In genomic region chr4:36243355-36244256, GRCh38 we compare ENCODE assay signal across 8 cellular contexts. TPM values are rescaled to one million over a fixed set of nuclear protein-coding genes. Genes with fewer than 3 reads are reported as not detected.
A peak's percentile ranks its signal among the peaks of the same experiment; 100 is the strongest.
DNase-seq lines count a peak whose midpoint lies in the region; ATAC-seq, FAIRE-seq and TF ChIP-seq lines count a peak whose summit lies in the region.

No MANE protein-coding gene starts in this region.

- no peaks in the 10 kb centered on the region for H4K20me1 ChIP-seq in astrocyte (ENCODE audit: insufficient read depth, low read length)

- no peaks in the 10 kb centered on the region for H3K36me3 ChIP-seq in astrocyte (ENCODE audit: insufficient read depth, low read length)
- no peaks in the 10 kb centered on the region for H3K36me3 ChIP-seq in iPS-18a (ENCODE audit: control insufficient read depth, low read depth, low read length)
- no peaks in the 10 kb centered on the region for H3K36me3 ChIP-seq in skeletal muscle tissue (ENCODE audit: control insufficient read depth in 3 of 3, insufficient read depth in 3 of 3, low read length in 3 of 3)

- peak overlapping the region; percentile 90 for H3K4me3 Mint-ChIP-seq in astrocyte (ENCODE audit: unreplicated experiment)

- H3K4me3 ChIP-seq in astrocyte (ENCODE audit: insufficient read depth, low read depth, low read length): peak overlapping the region; percentile 70
- peak overlapping the region; percentile 81 for H3K4me3 ChIP-seq in iPS-18a (ENCODE audit: low read length)
- peak overlapping the region; percentile 48 to 69 (median 64) for H3K4me3 ChIP-seq in skeletal muscle tissue (ENCODE audit: low read length in 3 of 3)

- H3K9ac ChIP-seq in astrocyte (ENCODE audit: low read length) (peak overlapping the region; percentile 74), iPS-18a (ENCODE audit: low read length) (peak overlapping the region; percentile 58), skeletal muscle tissue (ENCODE audit: low read depth in 1 of 3, low read length in 3 of 3) (peak overlapping the region; percentile 0 to 66 (median 39))

- TF ChIP-seq CTCF in 22Rv1 (IDR thresholded peaks at IDR 0.05) (no peak), astrocyte (IDR thresholded peaks at IDR 0.05; ENCODE audit: insufficient read depth, low read depth, low read length) (no peak)

- no peaks in the 10 kb centered on the region for H3K27me3 Mint-ChIP-seq in astrocyte (ENCODE audit: low read depth, unreplicated experiment)

- DNase-seq in RKO (ENCODE audit: low spot score) (peak; percentile 68), astrocyte (ENCODE audit: low read depth) (peak; percentile 53), UCSD-AML1 (lab: John Stamatoyannopoulos, UW; ENCODE audit: unreplicated experiment) (no peak)

- H2AFZ ChIP-seq in astrocyte (ENCODE audit: low read depth, low read length): peak overlapping the region; percentile 88

- FAIRE-seq in astrocyte (lab: Jason Lieb, UNC): no peak

- H3K27me3 ChIP-seq in astrocyte (ENCODE audit: insufficient read depth, low read length) (no peaks in the 10 kb centered on the region), iPS-18a (ENCODE audit: control insufficient read depth, insufficient read depth, low read length) (peaks cover 29% of the 10 kb centered on the region), skeletal muscle tissue (ENCODE audit: control insufficient read depth in 3 of 3, insufficient read depth in 3 of 3, low read length in 3 of 3) (peaks cover 0 to 3% (median 0%) of the 10 kb centered on the region in 3 donors)

- ATAC-seq in GM18870 (IDR thresholded peaks at IDR 0.05; ENCODE audit: unreplicated experiment) (peak; percentile 11), HG03135 (IDR thresholded peaks at IDR 0.05; ENCODE audit: unreplicated experiment) (peak; percentile 30)

- H3K27ac Mint-ChIP-seq in astrocyte (ENCODE audit: unreplicated experiment): peak overlapping the region; percentile 93

- H3K9me3 ChIP-seq in astrocyte (ENCODE audit: insufficient read depth, low read depth, low read length): no peaks in the 10 kb centered on the region
- no peaks in the 10 kb centered on the region for H3K9me3 ChIP-seq in iPS-18a (ENCODE audit: control insufficient read depth, low read depth, low read length)
- no peaks in the 10 kb centered on the region for H3K9me3 ChIP-seq in skeletal muscle tissue (ENCODE audit: control insufficient read depth in 3 of 3, low read length in 3 of 3)

- H3K4me1 Mint-ChIP-seq in astrocyte (ENCODE audit: low read depth, unreplicated experiment): peaks cover 16% of the 10 kb centered on the region

- H3K79me2 ChIP-seq in astrocyte (ENCODE audit: insufficient read depth, low read length): peaks cover 19% of the 10 kb centered on the region

- no peaks in the 10 kb centered on the region for H3K9me3 Mint-ChIP-seq in astrocyte (ENCODE audit: unreplicated experiment)

- no peaks in the 10 kb centered on the region for H3K36me3 Mint-ChIP-seq in astrocyte (ENCODE audit: low read depth, unreplicated experiment)

- H3K4me1 ChIP-seq in astrocyte (ENCODE audit: insufficient read depth, low read length) (peaks cover 10% of the 10 kb centered on the region), iPS-18a (ENCODE audit: control insufficient read depth, low read depth, low read length) (no peaks in the 10 kb centered on the region), skeletal muscle tissue (ENCODE audit: control insufficient read depth in 3 of 3, insufficient read depth in 3 of 3, low read length in 3 of 3) (no peaks in the 10 kb centered on the region)

- H3K27ac ChIP-seq in 22Rv1 (peak overlapping the region; percentile 64), astrocyte (ENCODE audit: low read depth, low read length) (peak overlapping the region; percentile 27), iPS-18a (ENCODE audit: low read length) (no peak overlapping the region), skeletal muscle tissue (ENCODE audit: low read depth, low read length) (peak overlapping the region; percentile 66)

- peak overlapping the region; percentile 82 for H3K4me2 ChIP-seq in astrocyte (ENCODE audit: low read length)

RNA-seq across cellular contexts. Expression of gene ARAP2, which starts 0.7 kb away (rescaled TPM):
- total RNA-seq in astrocyte: 9.6 and 10.4 TPM in 2 replicates
- 2.6 TPM for total RNA-seq in skeletal muscle tissue

RNA-seq across cellular contexts. Expression of gene DTHD1, which starts 37.8 kb away (rescaled TPM):
- total RNA-seq in astrocyte (not detected in 2 replicates), skeletal muscle tissue (under 0.01 TPM)
